15 cellular contexts compared by ENCODE assay signal in genomic region chr6:72646604-72647485, GRCh38.
"Had no signal": no experiment of that assay in that cellular context is flagged by ENCODE, and none has a peak within 500 bp of the region (broad histone marks: within the 10 kb centered on the region; RNA-seq: fewer than 3 reads in every experiment).

No MANE protein-coding gene starts in this region.

- H3K27ac ChIP-seq: left lung, skin epidermis, tibial nerve, vagina, VCaP had no signal

- DNase-seq: activated CD8-positive, alpha-beta memory T cell treated with anti-CD3 and anti-CD28 coated beads, Interleukin-2, amount 50 U/mL, for 4 hours; activated CD8-positive, alpha-beta T cell treated with anti-CD3 and anti-CD28 coated beads for 36 hours; activated naive CD4-positive, alpha-beta T cell treated with Interleukin-2 at 50 U/mL for 16 hours; left lung; natural killer cell; posterior cingulate gyrus; T-helper 9 cell had no signal

- H3K27ac Mint-ChIP-seq: activated CD8-positive, alpha-beta T cell treated with anti-CD3 and anti-CD28 coated beads for 36 hours; activated T-helper 1 cell treated with anti-CD3 and anti-CD28 coated beads, Interleukin-12 subunit alpha, Interleukin-12 subunit beta, Interleukin-2, Interleukin-4 antibody, amounts not matched to agents 30 ng/mL and 10 ng/mL and 1 ng/mL, durations not matched to agents 14 hours and 24 hours and 36 hours; dendritic cell treated with granulocyte-macrophage colony-stimulating factor and Interleukin-4, amounts not matched to agents 40 ng/mL and 50 ng/mL, for 4 days; memory B cell; natural killer cell had no signal

- H3K4me1 ChIP-seq: left lung, vagina had no signal

- H3K4me3 Mint-ChIP-seq: activated CD8-positive, alpha-beta T cell treated with anti-CD3 and anti-CD28 coated beads for 36 hours; activated T-helper 1 cell treated with anti-CD3 and anti-CD28 coated beads, Interleukin-12 subunit alpha, Interleukin-12 subunit beta, Interleukin-2, Interleukin-4 antibody, amounts not matched to agents 30 ng/mL and 10 ng/mL and 1 ng/mL, durations not matched to agents 14 hours and 24 hours and 36 hours; central memory CD8-positive, alpha-beta T cell; dendritic cell treated with granulocyte-macrophage colony-stimulating factor and Interleukin-4, amounts not matched to agents 40 ng/mL and 50 ng/mL, for 4 days; memory B cell; natural killer cell had no signal

- H3K36me3 Mint-ChIP-seq: natural killer cell had no signal

- H3K36me3 ChIP-seq: left lung, tibial nerve, vagina had no signal

- H3K9me3 Mint-ChIP-seq: activated CD8-positive, alpha-beta T cell treated with anti-CD3 and anti-CD28 coated beads for 36 hours; activated T-helper 1 cell treated with anti-CD3 and anti-CD28 coated beads, Interleukin-12 subunit alpha, Interleukin-12 subunit beta, Interleukin-2, Interleukin-4 antibody, amounts not matched to agents 30 ng/mL and 10 ng/mL and 1 ng/mL, durations not matched to agents 14 hours and 24 hours and 36 hours; central memory CD8-positive, alpha-beta T cell; dendritic cell treated with granulocyte-macrophage colony-stimulating factor and Interleukin-4, amounts not matched to agents 40 ng/mL and 50 ng/mL, for 4 days; memory B cell had no signal

- H3K27me3 Mint-ChIP-seq: activated CD8-positive, alpha-beta T cell treated with anti-CD3 and anti-CD28 coated beads for 36 hours; central memory CD8-positive, alpha-beta T cell; dendritic cell treated with granulocyte-macrophage colony-stimulating factor and Interleukin-4, amounts not matched to agents 40 ng/mL and 50 ng/mL, for 4 days; memory B cell had no signal

- H3K27me3 ChIP-seq: left lung, tibial nerve, vagina had no signal

- ATAC-seq: activated CD8-positive, alpha-beta T cell treated with anti-CD3 and anti-CD28 coated beads for 36 hours; left lung; natural killer cell had no signal

- H3K9me3 ChIP-seq: left lung, tibial nerve, vagina had no signal

- H3K4me3 ChIP-seq: left lung, skin epidermis, tibial nerve, vagina had no signal
